ENCODE assay signal across 12 cellular contexts in genomic region chr6:163705923-163706322, GRCh38.
DNase-seq lines count a peak whose midpoint lies in the region; ATAC-seq and TF ChIP-seq lines count a peak whose summit lies in the region.
"Had no signal": no experiment of that assay in that cellular context is flagged by ENCODE, and none has a peak within 500 bp of the region (broad histone marks: within the 10 kb centered on the region; RNA-seq: fewer than 3 reads in every experiment).

No MANE protein-coding gene starts in this region.

- peak; percentile 64 for ATAC-seq in GM18858 (IDR thresholded peaks at IDR 0.05; ENCODE audit: unreplicated experiment)
- ATAC-seq in GM21529 (IDR thresholded peaks at IDR 0.05; ENCODE audit: unreplicated experiment) = peak; percentile 61
- ATAC-seq in HG03139 (IDR thresholded peaks at IDR 0.05; ENCODE audit: unreplicated experiment) = peak; percentile 49
- peak; percentile 53 for ATAC-seq in activated B cell treated with CpG ODN at 0.5 μM for 24 hours (ENCODE audit: low read depth)
- no peak for ATAC-seq in activated CD8-positive, alpha-beta memory T cell treated with anti-CD3 and anti-CD28 coated beads, Interleukin-2, amount 10 ng/mL, durations not matched to agents 7 days and 5 days
- no peak for ATAC-seq in esophagus mucosa
- ATAC-seq: T-helper 17 cell had no signal

- H3K4me1 Mint-ChIP-seq in activated B cell treated with CpG ODN at 0.5 μM for 24 hours (peaks cover 100% of the 10 kb centered on the region), immature natural killer cell (peaks cover 28 to 58% of the 10 kb centered on the region in 2 donors)
- no peaks in the 10 kb centered on the region for H3K4me1 Mint-ChIP-seq in activated CD8-positive, alpha-beta memory T cell treated with anti-CD3 and anti-CD28 coated beads, Interleukin-2, amount 10 ng/mL, durations not matched to agents 7 days and 5 days

- CTCF ChIA-PET in activated B cell treated with CpG ODN at 0.5 μM for 24 hours (lab: Charles Lee) = no interaction called here
- CTCF ChIA-PET in activated CD8-positive, alpha-beta memory T cell treated with anti-CD3 and anti-CD28 coated beads, Interleukin-2, amount 10 ng/mL, durations not matched to agents 7 days and 5 days (lab: Charles Lee) = no interaction called here

- DNase-seq in activated B cell treated with CpG ODN at 0.5 μM for 24 hours = no peak
- DNase-seq in GM19238 (ENCODE audit: insufficient read length, low spot score) = no peak
- no peak for DNase-seq in activated CD8-positive, alpha-beta memory T cell treated with anti-CD3 and anti-CD28 coated beads, Interleukin-2, amount 10 ng/mL, durations not matched to agents 7 days and 5 days
- no peak for DNase-seq in immature natural killer cell
- DNase-seq: NCI-H510A treated with DMSO at 0.1 percent for 48 hours, T-helper 17 cell had no signal

- POLR2A ChIA-PET in activated B cell treated with CpG ODN at 0.5 μM for 24 hours (lab: Charles Lee) = interaction anchor here (0.9 to 1.8 kb wide), 2 partner anchors 39 to 40 kb away, joined by 3 to 5 read pairs; no protein-coding TSS in a partner anchor

- H3K36me3 Mint-ChIP-seq in activated B cell treated with CpG ODN at 0.5 μM for 24 hours (ENCODE audit: low read depth) (no peaks in the 10 kb centered on the region), immature natural killer cell (no peaks in the 10 kb centered on the region)
- no peaks in the 10 kb centered on the region for H3K36me3 Mint-ChIP-seq in activated CD8-positive, alpha-beta memory T cell treated with anti-CD3 and anti-CD28 coated beads, Interleukin-2, amount 10 ng/mL, durations not matched to agents 7 days and 5 days

- H3K9me3 Mint-ChIP-seq in activated B cell treated with CpG ODN at 0.5 μM for 24 hours = peaks cover 2% of the 10 kb centered on the region
- no peaks in the 10 kb centered on the region for H3K9me3 Mint-ChIP-seq in activated CD8-positive, alpha-beta memory T cell treated with anti-CD3 and anti-CD28 coated beads, Interleukin-2, amount 10 ng/mL, durations not matched to agents 7 days and 5 days (ENCODE audit: low read depth)
- no peaks in the 10 kb centered on the region for H3K9me3 Mint-ChIP-seq in immature natural killer cell
- H3K9me3 Mint-ChIP-seq: activated T-helper 1 cell treated with anti-CD3 and anti-CD28 coated beads, Interleukin-12 subunit alpha, Interleukin-12 subunit beta, Interleukin-2, Interleukin-4 antibody, amounts not matched to agents 30 ng/mL and 10 ng/mL and 1 ng/mL, durations not matched to agents 14 hours and 24 hours and 36 hours had no signal

- H3K4me3 Mint-ChIP-seq in activated B cell treated with CpG ODN at 0.5 μM for 24 hours (peak overlapping the region; percentile 15), immature natural killer cell (no peak overlapping the region)
- H3K4me3 Mint-ChIP-seq in activated CD8-positive, alpha-beta memory T cell treated with anti-CD3 and anti-CD28 coated beads, Interleukin-2, amount 10 ng/mL, durations not matched to agents 7 days and 5 days = no peak overlapping the region
- H3K4me3 Mint-ChIP-seq: activated T-helper 1 cell treated with anti-CD3 and anti-CD28 coated beads, Interleukin-12 subunit alpha, Interleukin-12 subunit beta, Interleukin-2, Interleukin-4 antibody, amounts not matched to agents 30 ng/mL and 10 ng/mL and 1 ng/mL, durations not matched to agents 14 hours and 24 hours and 36 hours; CD14-positive monocyte; T-helper 17 cell had no signal

- H3K27ac Mint-ChIP-seq in activated B cell treated with CpG ODN at 0.5 μM for 24 hours = peak overlapping the region; percentile 68
- H3K27ac Mint-ChIP-seq in activated CD8-positive, alpha-beta memory T cell treated with anti-CD3 and anti-CD28 coated beads, Interleukin-2, amount 10 ng/mL, durations not matched to agents 7 days and 5 days = no peak overlapping the region
- no peak overlapping the region for H3K27ac Mint-ChIP-seq in immature natural killer cell
- H3K27ac Mint-ChIP-seq: activated T-helper 1 cell treated with anti-CD3 and anti-CD28 coated beads, Interleukin-12 subunit alpha, Interleukin-12 subunit beta, Interleukin-2, Interleukin-4 antibody, amounts not matched to agents 30 ng/mL and 10 ng/mL and 1 ng/mL, durations not matched to agents 14 hours and 24 hours and 36 hours; CD14-positive monocyte; T-helper 17 cell had no signal

- intact Hi-C loops in activated B cell treated with CpG ODN at 0.5 μM for 24 hours (cut with micrococcal nuclease) = loop anchor here (1.0 to 5.0 kb wide), 4 partner anchors 21 to 291 kb away; partner anchors contain the start of gene QKI

- TF ChIP-seq CTCF in activated B cell treated with CpG ODN at 0.5 μM for 24 hours (IDR thresholded peaks at IDR 0.05) = no peak

- H3K27me3 Mint-ChIP-seq in activated B cell treated with CpG ODN at 0.5 μM for 24 hours (no peaks in the 10 kb centered on the region), immature natural killer cell (ENCODE audit: low read depth in 3 of 3) (peaks cover 0 to 2% (median 2%) of the 10 kb centered on the region in 3 donors)
- H3K27me3 Mint-ChIP-seq in activated CD8-positive, alpha-beta memory T cell treated with anti-CD3 and anti-CD28 coated beads, Interleukin-2, amount 10 ng/mL, durations not matched to agents 7 days and 5 days = peaks cover 3% of the 10 kb centered on the region

Comparison
In these comparisons a context has a peak if more than half of its experiments do, and no peak if none do; other contexts are left out.
1. ATAC-seq: peak in GM18858 (single experiment), GM21529 (single experiment), HG03139 (single experiment) and activated B cell treated with CpG ODN at 0.5 μM for 24 hours (single experiment); none in activated CD8-positive, alpha-beta memory T cell treated with anti-CD3 and anti-CD28 coated beads, Interleukin-2, amount 10 ng/mL, durations not matched to agents 7 days and 5 days (single experiment) and esophagus mucosa (single experiment).